Comparison of ENCODE assay signal across 8 cellular contexts in the genomic region with DNA sequence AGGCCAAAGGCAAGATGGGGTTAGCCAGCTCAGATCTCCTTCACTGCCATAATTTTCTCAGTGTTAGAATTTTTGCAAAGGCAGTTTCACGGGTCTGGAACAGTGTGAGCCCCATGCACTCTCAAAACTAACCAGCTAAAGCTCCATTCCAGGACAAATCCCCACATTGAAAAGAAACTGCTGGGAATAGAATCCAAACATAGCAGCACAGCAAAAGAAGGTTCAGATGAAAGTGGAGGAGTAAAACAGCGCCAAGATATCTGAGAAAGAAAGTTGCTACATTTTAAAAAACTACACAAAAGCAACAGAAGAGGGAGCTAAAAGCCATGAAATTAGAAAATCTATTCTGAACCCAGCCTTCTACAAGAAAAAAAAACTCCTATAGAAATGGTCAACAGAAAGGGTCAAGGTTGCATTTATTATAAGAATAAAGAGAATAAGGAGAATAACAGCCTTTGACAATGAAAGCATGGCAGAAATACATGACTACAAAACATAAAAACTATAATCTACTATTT. TPM values are rescaled to one million over a fixed set of nuclear protein-coding genes. Genes with fewer than 3 reads are reported as not detected.
DNase-seq lines count a peak whose midpoint lies in the region; ATAC-seq, FAIRE-seq and TF ChIP-seq lines count a peak whose summit lies in the region.

No MANE protein-coding gene starts in this region.

- H3K9me1 ChIP-seq in endothelial cell of umbilical vein (replicated peaks; ENCODE audit: control insufficient read depth, extremely low read depth, insufficient read depth, low read length) = no peaks in the 10 kb centered on the region

- intact Hi-C loops in endothelial cell of umbilical vein (cut with micrococcal nuclease) = loop anchor here (1.0 kb wide), 2 partner anchors 159 to 209 kb away; no protein-coding TSS in a partner anchor

- no peak overlapping the region for H2AFZ ChIP-seq in endothelial cell of umbilical vein (ENCODE audit: low read depth, low read length)

- H3K4me3 Mint-ChIP-seq in activated T-cell treated with anti-CD3 and anti-CD28 coated beads, Interleukin-2, amount 50 U/mL, for 72 hours = peak overlapping the region; percentile 47 to 80
- H3K4me3 Mint-ChIP-seq in activated T-cell treated with anti-CD3 and anti-CD28 coated beads, Interleukin-2, amount 50 U/mL, for 24 hours = no peak overlapping the region

- no peaks in the 10 kb centered on the region for H3K9me3 Mint-ChIP-seq in activated T-cell treated with anti-CD3 and anti-CD28 coated beads, Interleukin-2, amount 50 U/mL, for 72 hours
- no peaks in the 10 kb centered on the region for H3K9me3 Mint-ChIP-seq in activated T-cell treated with anti-CD3 and anti-CD28 coated beads, Interleukin-2, amount 50 U/mL, for 24 hours

- POLR2A ChIA-PET in endothelial cell of umbilical vein (lab: Charles Lee) = interaction anchor here (0.7 kb wide), 1 partner anchor 210 kb away, joined by 3 read pairs; no protein-coding TSS in a partner anchor

- TF ChIP-seq CTCF in endothelial cell of umbilical vein (IDR thresholded peaks at IDR 0.05; ENCODE audit: extremely low read depth in 1 of 2, insufficient read depth in 1 of 2, low read depth in 1 of 2, low read length in 2 of 2) (no peak), omental fat pad (IDR thresholded peaks at IDR 0.05) (no peak), brain microvascular endothelial cell (IDR thresholded peaks at IDR 0.05; ENCODE audit: low read depth, low read length, missing control alignments) (no peak)

- H3K4me1 ChIP-seq in endothelial cell of umbilical vein (ENCODE audit: control insufficient read depth, extremely low read depth, insufficient read depth, low read length) (no peaks in the 10 kb centered on the region), small intestine (ENCODE audit: control insufficient read depth in 2 of 2, insufficient read depth in 1 of 2, low read depth in 1 of 2, low read length in 1 of 2) (no peaks in the 10 kb centered on the region)

- H3K4me1 Mint-ChIP-seq in activated T-cell treated with anti-CD3 and anti-CD28 coated beads, Interleukin-2, amount 50 U/mL, for 72 hours (ENCODE audit: low read depth) = no peaks in the 10 kb centered on the region
- H3K4me1 Mint-ChIP-seq in activated T-cell treated with anti-CD3 and anti-CD28 coated beads, Interleukin-2, amount 50 U/mL, for 24 hours (ENCODE audit: low read depth) = peaks cover 9% of the 10 kb centered on the region

- no peak overlapping the region for H3K4me2 ChIP-seq in endothelial cell of umbilical vein (ENCODE audit: insufficient read depth, low read length)

- FAIRE-seq in endothelial cell of umbilical vein (lab: Jason Lieb, UNC) = peak; percentile 21
- no peak for FAIRE-seq in small intestine (lab: Jason Lieb, UNC)

- no peak overlapping the region for H3K27ac ChIP-seq in endothelial cell of umbilical vein (ENCODE audit: insufficient read depth, low read depth, low read length)
- no peak overlapping the region for H3K27ac ChIP-seq in small intestine (ENCODE audit: low read depth in 1 of 2, low read length in 1 of 2)
- no peak overlapping the region for H3K27ac ChIP-seq in brain microvascular endothelial cell

- no peak for TF ChIP-seq POLR2A in endothelial cell of umbilical vein (IDR thresholded peaks at IDR 0.05; ENCODE audit: low read depth, low read length)

- H3K36me3 ChIP-seq in endothelial cell of umbilical vein (ENCODE audit: control insufficient read depth in 2 of 2, extremely low read depth in 1 of 2, insufficient read depth in 2 of 2, low read length in 2 of 2) (no peaks in the 10 kb centered on the region), small intestine (ENCODE audit: control insufficient read depth in 2 of 2, insufficient read depth in 2 of 2, low read length in 2 of 2) (no peaks in the 10 kb centered on the region), brain microvascular endothelial cell (replicated peaks) (no peaks in the 10 kb centered on the region)

- CTCF ChIA-PET in endothelial cell of umbilical vein (lab: Charles Lee) = interaction anchor here (0.6 to 2.5 kb wide), 9 partner anchors 9 to 518 kb away, joined by 3 to 18 read pairs (median 4); no protein-coding TSS in a partner anchor

- no peaks in the 10 kb centered on the region for H3K27me3 ChIP-seq in endothelial cell of umbilical vein (ENCODE audit: control insufficient read depth in 2 of 2, insufficient read depth in 2 of 2, low read length in 2 of 2)
- H3K27me3 ChIP-seq in small intestine (ENCODE audit: control insufficient read depth in 2 of 2, insufficient read depth in 2 of 2, low read length in 2 of 2) = no peaks in the 10 kb centered on the region
- no peaks in the 10 kb centered on the region for H3K27me3 ChIP-seq in brain microvascular endothelial cell (replicated peaks)

- H3K27ac Mint-ChIP-seq in activated T-cell treated with anti-CD3 and anti-CD28 coated beads, Interleukin-2, amount 50 U/mL, for 72 hours = no peak overlapping the region
- H3K27ac Mint-ChIP-seq in activated T-cell treated with anti-CD3 and anti-CD28 coated beads, Interleukin-2, amount 50 U/mL, for 24 hours = no peak overlapping the region

- H3K27me3 Mint-ChIP-seq in activated T-cell treated with anti-CD3 and anti-CD28 coated beads, Interleukin-2, amount 50 U/mL, for 72 hours (ENCODE audit: low read depth) = peaks cover 5% of the 10 kb centered on the region
- H3K27me3 Mint-ChIP-seq in activated T-cell treated with anti-CD3 and anti-CD28 coated beads, Interleukin-2, amount 50 U/mL, for 24 hours = peaks cover 27% of the 10 kb centered on the region

- BruUV-seq in endothelial cell of umbilical vein (replicated peaks; lab: Mats Ljungman, UMichigan) = no TSS peak

- no peak overlapping the region for H3K9ac ChIP-seq in endothelial cell of umbilical vein (replicated peaks; ENCODE audit: extremely low read depth, insufficient read depth, low read length)

- 6 to 11% (median 9%) methylated on average over 2 of the region's 2 CpGs for WGBS in small intestine, 3 donors

- H3K4me3 ChIP-seq in endothelial cell of umbilical vein (replicated peaks in 1 of 3; ENCODE audit: insufficient read depth in 1 of 3, low read depth in 1 of 3, low read length in 3 of 3) = no peak overlapping the region
- H3K4me3 ChIP-seq in small intestine (ENCODE audit: low read depth in 1 of 2, low read length in 2 of 2) = no peak overlapping the region
- no peak overlapping the region for H3K4me3 ChIP-seq in brain microvascular endothelial cell (ENCODE audit: low read depth, low read length)

- H3K36me3 Mint-ChIP-seq in activated T-cell treated with anti-CD3 and anti-CD28 coated beads, Interleukin-2, amount 50 U/mL, for 72 hours (ENCODE audit: insufficient read depth in 2 of 2) = no peaks in the 10 kb centered on the region
- H3K36me3 Mint-ChIP-seq in activated T-cell treated with anti-CD3 and anti-CD28 coated beads, Interleukin-2, amount 50 U/mL, for 24 hours (ENCODE audit: low read depth) = no peaks in the 10 kb centered on the region

- in situ Hi-C loops in brain microvascular endothelial cell (cut with HindIII; ENCODE audit: low pct_ligation_motif_present, low sequenced_read_pairs) = no loop called here

- no peaks in the 10 kb centered on the region for H3K79me2 ChIP-seq in endothelial cell of umbilical vein (ENCODE audit: control insufficient read depth, insufficient read depth, low read length)

- DNase-seq in activated T-cell treated with anti-CD3 and anti-CD28 coated beads, Interleukin-2, amount 50 U/mL, for 72 hours = no peak
- DNase-seq in activated T-cell treated with anti-CD3 and anti-CD28 coated beads, Interleukin-2, amount 50 U/mL, for 48 hours = no peak
- DNase-seq in NOMO-1 (lab: John Stamatoyannopoulos, UW; ENCODE audit: unreplicated experiment in 2 of 2) (peak; percentile 5 to 37), endothelial cell of umbilical vein (ENCODE audit: low read depth, low spot score) (peak; percentile 18), small intestine (peak; percentile 1), omental fat pad (ENCODE audit: low spot score) (no peak), brain microvascular endothelial cell (no peak)
- DNase-seq in activated T-cell treated with anti-CD3 and anti-CD28 coated beads, Interleukin-2, amount 50 U/mL, for 24 hours = no peak

- ATAC-seq in activated T-cell treated with anti-CD3 and anti-CD28 coated beads, Interleukin-2, amount 50 U/mL, for 72 hours (replicated peaks in 1 of 2) = no peak
- ATAC-seq in omental fat pad (ENCODE audit: low FRiP score) = no peak

- no peaks in the 10 kb centered on the region for H4K20me1 ChIP-seq in endothelial cell of umbilical vein (replicated peaks; ENCODE audit: control insufficient read depth, extremely low read depth, insufficient read depth, low read length)

- H3K9me3 ChIP-seq in endothelial cell of umbilical vein (replicated peaks; ENCODE audit: control insufficient read depth, insufficient read depth, low read length) = no peaks in the 10 kb centered on the region
- no peaks in the 10 kb centered on the region for H3K9me3 ChIP-seq in small intestine (ENCODE audit: control insufficient read depth, low read depth)

- dilution Hi-C loops in endothelial cell of umbilical vein (cut with MboI; ENCODE audit: extremely low pct_ligation_motif_present, low sequenced_read_pairs) = no loop called here

TF ChIP-seq in endothelial cell of umbilical vein, 7 proteins besides CTCF, POLR2A, EP300 and RAD21 (continues in another document):
- TF ChIP-seq EZH2 (IDR thresholded peaks at IDR 0.05; ENCODE audit: borderline replicate concordance, low read depth, low read length, severe bottlenecking) = no peak
- TF ChIP-seq, protein P1, sequence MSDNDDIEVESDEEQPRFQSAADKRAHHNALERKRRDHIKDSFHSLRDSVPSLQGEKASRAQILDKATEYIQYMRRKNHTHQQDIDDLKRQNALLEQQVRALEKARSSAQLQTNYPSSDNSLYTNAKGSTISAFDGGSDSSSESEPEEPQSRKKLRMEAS (IDR thresholded peaks at IDR 0.05; ENCODE audit: insufficient read depth, insufficient read length) = no peak
- TF ChIP-seq GATA2 (IDR thresholded peaks at IDR 0.05; ENCODE audit: insufficient read depth, insufficient read length, low read depth, low read length) = no peak
- no peak for TF ChIP-seq MYC (IDR thresholded peaks at IDR 0.05; ENCODE audit: low read depth, low read length)
- no peak for TF ChIP-seq POLR2AphosphoS5 (IDR thresholded peaks at IDR 0.05; ENCODE audit: insufficient read depth, low read depth, low read length)
- no peak for TF ChIP-seq FOS (IDR thresholded peaks at IDR 0.05; ENCODE audit: borderline replicate concordance, insufficient read depth, low read length)

RNA-seq across cellular contexts. Expression of a gene that starts 39.6 kb away (rescaled TPM):
- total RNA-seq in activated T-cell treated with anti-CD3 and anti-CD28 coated beads, Interleukin-2, amount 50 U/mL, for 72 hours = 1 to 10 TPM; 3.4 to 3.7 TPM
- total RNA-seq in endothelial cell of umbilical vein (not detected in 2 replicates), omental fat pad (under 1 TPM in 1 of 4 donors, not detected in 3; 0.47 TPM)
- polyA plus RNA-seq in endothelial cell of umbilical vein (not detected in 2 replicates), small intestine (under 1 TPM in 1 of 3 donors, not detected in 2; 0.07 TPM)
- not detected in 2 replicates for polyA plus RNA-seq in endothelial cell of umbilical vein (2011; cell fraction: cytosol; rRNA removed)
- not detected in 2 replicates for polyA plus RNA-seq in endothelial cell of umbilical vein (2011; cell fraction: nucleus; rRNA removed)
- not detected in 2 replicates for polyA plus RNA-seq in endothelial cell of umbilical vein (2012)
- polyA minus RNA-seq in endothelial cell of umbilical vein = not detected in 2 replicates
- not detected for polyA minus RNA-seq in endothelial cell of umbilical vein (2011; cell fraction: cytosol; rRNA and poly(A)+ RNA removed)
- not detected in 2 replicates for polyA minus RNA-seq in endothelial cell of umbilical vein (2011; cell fraction: nucleus; rRNA and poly(A)+ RNA removed)

Comparison
In these comparisons a context has a peak if more than half of its experiments do, and no peak if none do; other contexts are left out.
1. DNase-seq: peak in NOMO-1 (2 of 2), endothelial cell of umbilical vein (single experiment) and small intestine (single experiment); none in activated T-cell treated with anti-CD3 and anti-CD28 coated beads, Interleukin-2, amount 50 U/mL, for 72 hours (0 of 2), activated T-cell treated with anti-CD3 and anti-CD28 coated beads, Interleukin-2, amount 50 U/mL, for 48 hours (0 of 2), omental fat pad (single experiment), brain microvascular endothelial cell (single experiment) and activated T-cell treated with anti-CD3 and anti-CD28 coated beads, Interleukin-2, amount 50 U/mL, for 24 hours (single experiment).